In genomic region chr3:112740800-112741199, GRCh38 we compare ENCODE assay signal across 17 cellular contexts.
DNase-seq lines count a peak whose midpoint lies in the region; ATAC-seq and TF ChIP-seq lines count a peak whose summit lies in the region.
"Had no signal": no experiment of that assay in that cellular context is flagged by ENCODE, and none has a peak within 500 bp of the region (broad histone marks: within the 10 kb centered on the region; RNA-seq: fewer than 3 reads in every experiment).

No MANE protein-coding gene starts in this region.

- peak overlapping the region; percentile 84 for H3K27ac Mint-ChIP-seq in activated CD4-positive, alpha-beta T cell treated with anti-CD3 and anti-CD28 coated beads, Interleukin-2, amount 10 ng/mL, durations not matched to agents 7 days and 5 days
- H3K27ac Mint-ChIP-seq in activated T-helper 2 cell treated with anti-CD3 and anti-CD28 coated beads, Interferon-gamma antibody, Interleukin-2, Interleukin-4, amounts not matched to agents 10 μg/mL and 5 μg/mL and 100 μg/mL, durations not matched to agents 14 hours and 24 hours and 36 hours, result peak overlapping the region; percentile 39
- H3K27ac Mint-ChIP-seq in natural killer cell treated with Interleukin-12 subunit alpha and Interleukin-12 subunit beta and Interleukin-15 and Interleukin-18, amount 100 ng/mL, for 72 hours, result peak overlapping the region; percentile 14 to 22

- H3K4me3 ChIP-seq in HL-60 (replicated peaks; ENCODE audit: insufficient read depth, low read length), result no peak overlapping the region

- H3K9me3 Mint-ChIP-seq in activated CD4-positive, alpha-beta T cell treated with anti-CD3 and anti-CD28 coated beads, Interleukin-2, amount 10 ng/mL, durations not matched to agents 7 days and 5 days, result peaks cover 2% of the 10 kb centered on the region
- H3K9me3 Mint-ChIP-seq in activated T-helper 2 cell treated with anti-CD3 and anti-CD28 coated beads, Interferon-gamma antibody, Interleukin-2, Interleukin-4, amounts not matched to agents 10 μg/mL and 5 μg/mL and 100 μg/mL, durations not matched to agents 14 hours and 24 hours and 36 hours, result no peaks in the 10 kb centered on the region
- no peaks in the 10 kb centered on the region for H3K9me3 Mint-ChIP-seq in natural killer cell treated with Interleukin-12 subunit alpha and Interleukin-12 subunit beta and Interleukin-15 and Interleukin-18, amount 100 ng/mL, for 72 hours

- peak overlapping the region; percentile 47 for H3K27ac ChIP-seq in HL-60 (replicated peaks)

- no peaks in the 10 kb centered on the region for H3K27me3 ChIP-seq in HL-60 (ENCODE audit: insufficient read depth, poor library complexity, severe bottlenecking)

- intact Hi-C loops in activated T-helper 2 cell treated with anti-CD3 and anti-CD28 coated beads, Interferon-gamma antibody, Interleukin-2, Interleukin-4, amounts not matched to agents 10 μg/mL and 5 μg/mL and 100 μg/mL, durations not matched to agents 14 hours and 24 hours and 36 hours (cut with micrococcal nuclease), result no loop called here

- peaks cover 58% of the 10 kb centered on the region for H3K4me1 Mint-ChIP-seq in activated CD4-positive, alpha-beta T cell treated with anti-CD3 and anti-CD28 coated beads, Interleukin-2, amount 10 ng/mL, durations not matched to agents 7 days and 5 days
- peaks cover 70% of the 10 kb centered on the region for H3K4me1 Mint-ChIP-seq in activated T-helper 2 cell treated with anti-CD3 and anti-CD28 coated beads, Interferon-gamma antibody, Interleukin-2, Interleukin-4, amounts not matched to agents 10 μg/mL and 5 μg/mL and 100 μg/mL, durations not matched to agents 14 hours and 24 hours and 36 hours (ENCODE audit: low read depth)
- peaks cover 14 to 25% of the 10 kb centered on the region in 2 donors for H3K4me1 Mint-ChIP-seq in natural killer cell treated with Interleukin-12 subunit alpha and Interleukin-12 subunit beta and Interleukin-15 and Interleukin-18, amount 100 ng/mL, for 72 hours (ENCODE audit: low read depth in 2 of 2)

- DNase-seq in activated CD4-positive, alpha-beta T cell treated with anti-CD3 and anti-CD28 coated beads, Interleukin-2, amount 10 ng/mL, durations not matched to agents 7 days and 5 days, result no peak
- no peak for DNase-seq in activated CD4-positive, alpha-beta T cell treated with anti-CD3 and anti-CD28 coated beads, Interleukin-2, amount 50 U/mL, for 48 hours
- DNase-seq in HL-60 (ENCODE audit: low read depth in 1 of 2, low spot score in 1 of 2) (peak in 1 of 2 experiments; percentile 8), EL (no peak)
- DNase-seq in activated T-helper 2 cell treated with anti-CD3 and anti-CD28 coated beads, Interferon-gamma antibody, Interleukin-2, Interleukin-4, amounts not matched to agents 10 μg/mL and 5 μg/mL and 100 μg/mL, durations not matched to agents 14 hours and 24 hours and 36 hours (ENCODE audit: low spot score), result no peak
- DNase-seq in natural killer cell treated with Interleukin-12 subunit alpha and Interleukin-12 subunit beta and Interleukin-15 and Interleukin-18, amount 100 ng/mL, for 72 hours (ENCODE audit: low spot score), result no peak
- DNase-seq: CD4-positive, CD25-positive, alpha-beta regulatory T cell; DND-41; GF-D8; NCI-H1092 treated with DMSO at 0.1 percent for 48 hours; NCI-H1694 treated with DMSO at 0.1 percent for 48 hours; NCI-H446; NCI-H748 treated with DMSO at 0.1 percent for 48 hours had no signal

- H3K27me3 Mint-ChIP-seq in activated CD4-positive, alpha-beta T cell treated with anti-CD3 and anti-CD28 coated beads, Interleukin-2, amount 10 ng/mL, durations not matched to agents 7 days and 5 days, result no peaks in the 10 kb centered on the region
- no peaks in the 10 kb centered on the region for H3K27me3 Mint-ChIP-seq in activated T-helper 2 cell treated with anti-CD3 and anti-CD28 coated beads, Interferon-gamma antibody, Interleukin-2, Interleukin-4, amounts not matched to agents 10 μg/mL and 5 μg/mL and 100 μg/mL, durations not matched to agents 14 hours and 24 hours and 36 hours (ENCODE audit: low read depth)
- no peaks in the 10 kb centered on the region for H3K27me3 Mint-ChIP-seq in natural killer cell treated with Interleukin-12 subunit alpha and Interleukin-12 subunit beta and Interleukin-15 and Interleukin-18, amount 100 ng/mL, for 72 hours
- H3K27me3 Mint-ChIP-seq: CD4-positive, CD25-positive, alpha-beta regulatory T cell had no signal

- CTCF ChIA-PET in activated CD4-positive, alpha-beta T cell treated with anti-CD3 and anti-CD28 coated beads, Interleukin-2, amount 10 ng/mL, durations not matched to agents 7 days and 5 days (lab: Charles Lee), result interaction anchor here (0.8 to 2.2 kb wide), 2 partner anchors 9 to 31 kb away, joined by 3 to 5 read pairs; no protein-coding TSS in a partner anchor

- H3K4me3 Mint-ChIP-seq in activated CD4-positive, alpha-beta T cell treated with anti-CD3 and anti-CD28 coated beads, Interleukin-2, amount 10 ng/mL, durations not matched to agents 7 days and 5 days, result no peak overlapping the region
- no peak overlapping the region for H3K4me3 Mint-ChIP-seq in activated T-helper 2 cell treated with anti-CD3 and anti-CD28 coated beads, Interferon-gamma antibody, Interleukin-2, Interleukin-4, amounts not matched to agents 10 μg/mL and 5 μg/mL and 100 μg/mL, durations not matched to agents 14 hours and 24 hours and 36 hours (ENCODE audit: low read depth)
- H3K4me3 Mint-ChIP-seq in natural killer cell treated with Interleukin-12 subunit alpha and Interleukin-12 subunit beta and Interleukin-15 and Interleukin-18, amount 100 ng/mL, for 72 hours, result no peak overlapping the region

- POLR2A ChIA-PET in activated CD4-positive, alpha-beta T cell treated with anti-CD3 and anti-CD28 coated beads, Interleukin-2, amount 10 ng/mL, durations not matched to agents 7 days and 5 days (lab: Charles Lee), result no interaction called here

- H3K36me3 Mint-ChIP-seq in activated CD4-positive, alpha-beta T cell treated with anti-CD3 and anti-CD28 coated beads, Interleukin-2, amount 10 ng/mL, durations not matched to agents 7 days and 5 days (ENCODE audit: low read depth), result peaks cover 5% of the 10 kb centered on the region
- no peaks in the 10 kb centered on the region for H3K36me3 Mint-ChIP-seq in activated T-helper 2 cell treated with anti-CD3 and anti-CD28 coated beads, Interferon-gamma antibody, Interleukin-2, Interleukin-4, amounts not matched to agents 10 μg/mL and 5 μg/mL and 100 μg/mL, durations not matched to agents 14 hours and 24 hours and 36 hours (ENCODE audit: low read depth)
- H3K36me3 Mint-ChIP-seq in natural killer cell treated with Interleukin-12 subunit alpha and Interleukin-12 subunit beta and Interleukin-15 and Interleukin-18, amount 100 ng/mL, for 72 hours, result no peaks in the 10 kb centered on the region
- H3K36me3 Mint-ChIP-seq: CD4-positive, CD25-positive, alpha-beta regulatory T cell had no signal

- no peak for TF ChIP-seq CTCF in HL-60 (IDR thresholded peaks at IDR 0.05; ENCODE audit: insufficient read depth, low read length)

- peak in 1 of 2 donors; percentile 52 for ATAC-seq in natural killer cell treated with Interleukin-12 subunit alpha and Interleukin-12 subunit beta and Interleukin-15 and Interleukin-18, amount 100 ng/mL, for 72 hours
- ATAC-seq in GM18511 (IDR thresholded peaks at IDR 0.05; ENCODE audit: unreplicated experiment) (no peak), GM19395 (IDR thresholded peaks at IDR 0.05; ENCODE audit: unreplicated experiment) (no peak)
- ATAC-seq: Panc1, Right ventricle myocardium inferior had no signal

Comparison
In these comparisons a context has a peak if more than half of its experiments do, and no peak if none do; other contexts are left out.
1. H3K27ac Mint-ChIP-seq: peak in every context shown above with its lines; median percentile 84 in activated CD4-positive, alpha-beta T cell treated with anti-CD3 and anti-CD28 coated beads, Interleukin-2, amount 10 ng/mL, durations not matched to agents 7 days and 5 days; 39 in activated T-helper 2 cell treated with anti-CD3 and anti-CD28 coated beads, Interferon-gamma antibody, Interleukin-2, Interleukin-4, amounts not matched to agents 10 μg/mL and 5 μg/mL and 100 μg/mL, durations not matched to agents 14 hours and 24 hours and 36 hours; 18 in natural killer cell treated with Interleukin-12 subunit alpha and Interleukin-12 subunit beta and Interleukin-15 and Interleukin-18, amount 100 ng/mL, for 72 hours.